24 cellular contexts compared by ENCODE assay signal in genomic region chr2:226223704-226224103, GRCh38.
"Had no signal": no experiment of that assay in that cellular context is flagged by ENCODE, and none has a peak within 500 bp of the region (broad histone marks: within the 10 kb centered on the region; RNA-seq: fewer than 3 reads in every experiment).

No MANE protein-coding gene starts in this region.

- H3K4me2 ChIP-seq: KMS-11 had no signal

- H3K27ac ChIP-seq: HL-60, KMS-11, SJSA1, SK-N-MC had no signal

- H3K4me1 ChIP-seq: SJSA1 had no signal

- H3K27me3 ChIP-seq: SJSA1 had no signal

- DNase-seq: Kasumi-1, MM.1S, MV-4-11, NCI-H1048, NCI-H1105, NCI-H1417 treated with DMSO at 0.1 percent for 48 hours, NCI-H146, NCI-H1694 treated with DMSO at 0.1 percent for 48 hours, NCI-H1930, NCI-H2081, NCI-H2107, NCI-H226, NCI-H446, NCI-H510A, NCI-H524 treated with DMSO at 0.1 percent for 48 hours, NCI-H69, NCI-H774, Right ventricle myocardium superior, RPMI8226, SIG-M5 had no signal

- H3K9ac ChIP-seq: KMS-11 had no signal

- H3K4me3 ChIP-seq: SJSA1, SK-N-MC had no signal

- H3K9me3 ChIP-seq: SJSA1 had no signal

- H3K36me3 ChIP-seq: SJSA1 had no signal
